ENCODE assay signal across 10 cellular contexts in the genomic region with DNA sequence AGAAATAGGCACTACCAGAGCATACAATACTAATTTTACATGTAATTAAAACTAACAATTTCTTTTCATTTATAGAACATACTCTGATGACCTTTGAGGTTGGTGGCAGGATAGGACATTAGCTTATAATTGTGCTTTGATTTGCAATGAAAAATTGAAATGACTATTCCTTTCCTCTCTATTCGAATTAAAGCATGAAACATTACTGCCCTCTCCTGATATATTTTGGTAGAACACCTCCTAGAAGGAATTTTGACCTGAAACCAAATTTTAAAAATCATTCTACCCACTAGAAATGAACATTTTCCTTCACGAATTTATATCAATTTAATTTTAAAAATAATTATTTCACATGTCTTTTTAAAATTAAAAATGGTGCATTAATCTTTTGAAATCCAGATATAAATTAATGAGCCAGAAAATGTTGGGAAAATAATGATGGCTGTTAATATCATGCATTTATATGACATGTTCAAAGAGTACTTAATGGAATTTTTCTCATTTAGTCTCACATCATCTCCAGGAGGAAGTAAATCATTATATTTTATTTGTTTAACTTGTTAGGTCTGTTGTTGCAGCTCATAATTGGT.
A peak's percentile ranks its signal among the peaks of the same experiment; 100 is the strongest.
DNase-seq lines count a peak whose midpoint lies in the region; ATAC-seq and TF ChIP-seq lines count a peak whose summit lies in the region.
"Had no signal": no experiment of that assay in that cellular context is flagged by ENCODE, and none has a peak within 500 bp of the region (broad histone marks: within the 10 kb centered on the region; RNA-seq: fewer than 3 reads in every experiment).

No MANE protein-coding gene starts in this region.

- no peak for ATAC-seq in HG03139 (IDR thresholded peaks at IDR 0.05; ENCODE audit: unreplicated experiment)

- peak; percentile 57 for TF ChIP-seq CTCF in OCI-LY1 (IDR thresholded peaks at IDR 0.05; ENCODE audit: low read length)
- TF ChIP-seq CTCF in fibroblast of pulmonary artery (IDR thresholded peaks at IDR 0.05; ENCODE audit: low read length, missing control alignments) = peak; percentile 45

- H4K20me1 ChIP-seq in OCI-LY1 (ENCODE audit: insufficient read depth, low read length) = no peaks in the 10 kb centered on the region

- H3K79me2 ChIP-seq in OCI-LY1 (ENCODE audit: insufficient read depth, low read length) = no peaks in the 10 kb centered on the region

- H2AFZ ChIP-seq in OCI-LY1 (ENCODE audit: low read length) = no peak overlapping the region

- peak; percentile 10 to 46 for DNase-seq in NCI-H526 (lab: John Stamatoyannopoulos, UW)
- DNase-seq in NCI-H526 treated with DMSO at 0.1 percent for 48 hours (lab: John Stamatoyannopoulos, UW) = no peak
- peak; percentile 26 for DNase-seq in fibroblast of pulmonary artery (ENCODE audit: low read depth)
- peak; percentile 9 for DNase-seq in stromal cell of bone marrow (ENCODE audit: low read depth)
- DNase-seq in stimulated activated CD4-positive, alpha-beta T cell treated with anti-CD3 and anti-CD28 coated beads, Interleukin-4, amount 100 ng/mL, for 24 hours = no peak
- no peak for DNase-seq in activated naive CD4-positive, alpha-beta T cell treated with anti-CD3 and anti-CD28 coated beads, Interleukin-2, amount 50 U/mL, for 16 hours

- H3K36me3 ChIP-seq in OCI-LY1 (ENCODE audit: insufficient read depth, low read length) = no peaks in the 10 kb centered on the region
- H3K36me3 ChIP-seq: SJSA1 had no signal

- no peaks in the 10 kb centered on the region for H3K9me2 ChIP-seq in OCI-LY1 (ENCODE audit: low read depth, low read length)

- no peaks in the 10 kb centered on the region for H3K4me1 ChIP-seq in OCI-LY1 (ENCODE audit: insufficient read depth, low read length, severe bottlenecking)
- H3K4me1 ChIP-seq: SJSA1 had no signal

- H3F3A ChIP-seq in OCI-LY1 (ENCODE audit: insufficient read depth, low read length) = no peaks in the 10 kb centered on the region

- H3K27ac ChIP-seq in OCI-LY1 (ENCODE audit: low read depth, low read length, poor library complexity, severe bottlenecking) = no peak overlapping the region
- H3K27ac ChIP-seq: SJSA1 had no signal

- no peaks in the 10 kb centered on the region for H3K9me3 ChIP-seq in OCI-LY1 (ENCODE audit: low read length)
- H3K9me3 ChIP-seq: SJSA1 had no signal

- H3K4me3 ChIP-seq in OCI-LY1 (ENCODE audit: low read depth, low read length, poor library complexity, severe bottlenecking) = no peak overlapping the region
- no peak overlapping the region for H3K4me3 ChIP-seq in fibroblast of pulmonary artery (replicated peaks; ENCODE audit: low read depth, low read length)
- H3K4me3 ChIP-seq: lung, SJSA1 had no signal

- H3K4me2 ChIP-seq in OCI-LY1 (ENCODE audit: low read length) = no peak overlapping the region

- no peak overlapping the region for H3K9ac ChIP-seq in OCI-LY1 (ENCODE audit: low read length)

- no peaks in the 10 kb centered on the region for H3K27me3 ChIP-seq in OCI-LY1 (ENCODE audit: insufficient read depth, low read length)
- H3K27me3 ChIP-seq: SJSA1 had no signal

Comparison
In these comparisons a context has a peak if more than half of its experiments do, and no peak if none do; other contexts are left out.
1. DNase-seq: peak in NCI-H526 (2 of 2), fibroblast of pulmonary artery (single experiment) and stromal cell of bone marrow (single experiment); none in NCI-H526 treated with DMSO at 0.1 percent for 48 hours (single experiment), stimulated activated CD4-positive, alpha-beta T cell treated with anti-CD3 and anti-CD28 coated beads, Interleukin-4, amount 100 ng/mL, for 24 hours (single experiment) and activated naive CD4-positive, alpha-beta T cell treated with anti-CD3 and anti-CD28 coated beads, Interleukin-2, amount 50 U/mL, for 16 hours (single experiment).